2 cellular contexts compared by ENCODE assay signal in the genomic region with DNA sequence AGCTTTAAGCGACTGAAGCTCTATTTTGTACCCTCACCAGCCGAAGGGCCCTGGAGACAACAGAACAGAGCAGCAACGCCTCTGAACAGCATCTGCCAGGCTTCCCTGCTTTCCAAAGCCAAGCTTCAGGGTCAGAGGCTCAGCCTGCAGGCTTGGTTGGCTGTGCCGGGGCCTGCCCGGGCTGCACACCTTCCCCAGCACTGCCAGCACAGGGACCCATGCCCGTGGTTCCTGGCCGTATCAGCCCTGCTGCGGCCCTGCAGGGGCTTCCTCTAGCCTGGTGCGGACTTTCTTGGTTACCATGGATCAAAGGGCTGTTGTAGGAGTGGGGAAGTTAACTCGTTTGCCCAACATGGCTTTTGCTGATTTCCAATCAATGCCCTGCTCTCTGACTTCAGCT.
TF ChIP-seq lines count a peak whose summit lies in the region.

No MANE protein-coding gene starts in this region.

TF ChIP-seq in HepG2, 621 proteins besides CTCF, POLR2A, EP300 and RAD21:
- TF ChIP-seq, protein P1, sequence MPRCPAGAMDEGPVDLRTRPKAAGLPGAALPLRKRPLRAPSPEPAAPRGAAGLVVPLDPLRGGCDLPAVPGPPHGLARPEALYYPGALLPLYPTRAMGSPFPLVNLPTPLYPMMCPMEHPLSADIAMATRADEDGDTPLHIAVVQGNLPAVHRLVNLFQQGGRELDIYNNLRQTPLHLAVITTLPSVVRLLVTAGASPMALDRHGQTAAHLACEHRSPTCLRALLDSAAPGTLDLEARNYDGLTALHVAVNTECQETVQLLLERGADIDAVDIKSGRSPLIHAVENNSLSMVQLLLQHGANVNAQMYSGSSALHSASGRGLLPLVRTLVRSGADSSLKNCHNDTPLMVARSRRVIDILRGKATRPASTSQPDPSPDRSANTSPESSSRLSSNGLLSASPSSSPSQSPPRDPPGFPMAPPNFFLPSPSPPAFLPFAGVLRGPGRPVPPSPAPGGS (CRISPR knock-in tag; IDR thresholded peaks at IDR 0.05) = no peak
- TF ChIP-seq ETV5 (CRISPR knock-in tag; IDR thresholded peaks at IDR 0.05; ENCODE audit: borderline replicate concordance) = no peak
- TF ChIP-seq, protein P2, sequence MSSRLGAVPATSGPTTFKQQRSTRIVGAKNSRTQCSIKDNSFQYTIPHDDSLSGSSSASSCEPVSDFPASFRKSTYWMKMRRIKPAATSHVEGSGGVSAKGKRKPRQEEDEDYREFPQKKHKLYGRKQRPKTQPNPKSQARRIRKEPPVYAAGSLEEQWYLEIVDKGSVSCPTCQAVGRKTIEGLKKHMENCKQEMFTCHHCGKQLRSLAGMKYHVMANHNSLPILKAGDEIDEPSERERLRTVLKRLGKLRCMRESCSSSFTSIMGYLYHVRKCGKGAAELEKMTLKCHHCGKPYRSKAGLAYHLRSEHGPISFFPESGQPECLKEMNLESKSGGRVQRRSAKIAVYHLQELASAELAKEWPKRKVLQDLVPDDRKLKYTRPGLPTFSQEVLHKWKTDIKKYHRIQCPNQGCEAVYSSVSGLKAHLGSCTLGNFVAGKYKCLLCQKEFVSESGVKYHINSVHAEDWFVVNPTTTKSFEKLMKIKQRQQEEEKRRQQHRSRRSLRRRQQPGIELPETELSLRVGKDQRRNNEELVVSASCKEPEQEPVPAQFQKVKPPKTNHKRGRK (CRISPR knock-in tag; IDR thresholded peaks at IDR 0.05) = no peak
- TF ChIP-seq, protein P3, sequence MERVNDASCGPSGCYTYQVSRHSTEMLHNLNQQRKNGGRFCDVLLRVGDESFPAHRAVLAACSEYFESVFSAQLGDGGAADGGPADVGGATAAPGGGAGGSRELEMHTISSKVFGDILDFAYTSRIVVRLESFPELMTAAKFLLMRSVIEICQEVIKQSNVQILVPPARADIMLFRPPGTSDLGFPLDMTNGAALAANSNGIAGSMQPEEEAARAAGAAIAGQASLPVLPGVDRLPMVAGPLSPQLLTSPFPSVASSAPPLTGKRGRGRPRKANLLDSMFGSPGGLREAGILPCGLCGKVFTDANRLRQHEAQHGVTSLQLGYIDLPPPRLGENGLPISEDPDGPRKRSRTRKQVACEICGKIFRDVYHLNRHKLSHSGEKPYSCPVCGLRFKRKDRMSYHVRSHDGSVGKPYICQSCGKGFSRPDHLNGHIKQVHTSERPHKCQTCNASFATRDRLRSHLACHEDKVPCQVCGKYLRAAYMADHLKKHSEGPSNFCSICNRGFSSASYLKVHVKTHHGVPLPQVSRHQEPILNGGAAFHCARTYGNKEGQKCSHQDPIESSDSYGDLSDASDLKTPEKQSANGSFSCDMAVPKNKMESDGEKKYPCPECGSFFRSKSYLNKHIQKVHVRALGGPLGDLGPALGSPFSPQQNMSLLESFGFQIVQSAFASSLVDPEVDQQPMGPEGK (CRISPR knock-in tag; IDR thresholded peaks at IDR 0.05) = no peak
- TF ChIP-seq SRSF4 (IDR thresholded peaks at IDR 0.05; ENCODE audit: low read depth, low read length, poor library complexity, severe bottlenecking) = no peak
- TF ChIP-seq, protein P4, sequence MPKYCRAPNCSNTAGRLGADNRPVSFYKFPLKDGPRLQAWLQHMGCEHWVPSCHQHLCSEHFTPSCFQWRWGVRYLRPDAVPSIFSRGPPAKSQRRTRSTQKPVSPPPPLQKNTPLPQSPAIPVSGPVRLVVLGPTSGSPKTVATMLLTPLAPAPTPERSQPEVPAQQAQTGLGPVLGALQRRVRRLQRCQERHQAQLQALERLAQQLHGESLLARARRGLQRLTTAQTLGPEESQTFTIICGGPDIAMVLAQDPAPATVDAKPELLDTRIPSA (CRISPR knock-in tag; IDR thresholded peaks at IDR 0.05; ENCODE audit: borderline replicate concordance) = no peak
- no peak for TF ChIP-seq RBAK (CRISPR knock-in tag; IDR thresholded peaks at IDR 0.05)
- TF ChIP-seq ZNF224 (CRISPR knock-in tag; IDR thresholded peaks at IDR 0.05) = no peak
- TF ChIP-seq, protein P5, sequence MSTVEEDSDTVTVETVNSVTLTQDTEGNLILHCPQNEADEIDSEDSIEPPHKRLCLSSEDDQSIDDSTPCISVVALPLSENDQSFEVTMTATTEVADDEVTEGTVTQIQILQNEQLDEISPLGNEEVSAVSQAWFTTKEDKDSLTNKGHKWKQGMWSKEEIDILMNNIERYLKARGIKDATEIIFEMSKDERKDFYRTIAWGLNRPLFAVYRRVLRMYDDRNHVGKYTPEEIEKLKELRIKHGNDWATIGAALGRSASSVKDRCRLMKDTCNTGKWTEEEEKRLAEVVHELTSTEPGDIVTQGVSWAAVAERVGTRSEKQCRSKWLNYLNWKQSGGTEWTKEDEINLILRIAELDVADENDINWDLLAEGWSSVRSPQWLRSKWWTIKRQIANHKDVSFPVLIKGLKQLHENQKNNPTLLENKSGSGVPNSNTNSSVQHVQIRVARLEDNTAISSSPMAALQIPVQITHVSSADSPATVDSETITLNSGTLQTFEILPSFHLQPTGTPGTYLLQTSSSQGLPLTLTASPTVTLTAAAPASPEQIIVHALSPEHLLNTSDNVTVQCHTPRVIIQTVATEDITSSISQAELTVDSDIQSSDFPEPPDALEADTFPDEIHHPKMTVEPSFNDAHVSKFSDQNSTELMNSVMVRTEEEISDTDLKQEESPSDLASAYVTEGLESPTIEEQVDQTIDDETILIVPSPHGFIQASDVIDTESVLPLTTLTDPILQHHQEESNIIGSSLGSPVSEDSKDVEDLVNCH (CRISPR knock-in tag; IDR thresholded peaks at IDR 0.05) = no peak
- no peak for TF ChIP-seq ZNF841 (CRISPR knock-in tag; IDR thresholded peaks at IDR 0.05; ENCODE audit: borderline replicate concordance)
- TF ChIP-seq, protein P6, sequence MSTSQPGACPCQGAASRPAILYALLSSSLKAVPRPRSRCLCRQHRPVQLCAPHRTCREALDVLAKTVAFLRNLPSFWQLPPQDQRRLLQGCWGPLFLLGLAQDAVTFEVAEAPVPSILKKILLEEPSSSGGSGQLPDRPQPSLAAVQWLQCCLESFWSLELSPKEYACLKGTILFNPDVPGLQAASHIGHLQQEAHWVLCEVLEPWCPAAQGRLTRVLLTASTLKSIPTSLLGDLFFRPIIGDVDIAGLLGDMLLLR (CRISPR knock-in tag; IDR thresholded peaks at IDR 0.05) = no peak
TF ChIP-seq in HepG2: peak in this region for 0.

TF ChIP-seq in H1, 55 proteins besides CTCF, POLR2A, EP300 and RAD21:
- TF ChIP-seq HDAC6 (IDR thresholded peaks at IDR 0.05; ENCODE audit: low read depth, low read length) (no peak), CREB1 (IDR thresholded peaks at IDR 0.05) (no peak), KDM1A (IDR thresholded peaks at IDR 0.05; ENCODE audit: borderline replicate concordance, low read length) (no peak), CBX5 (IDR thresholded peaks at IDR 0.05; ENCODE audit: low read depth, low read length) (no peak), CBX8 (IDR thresholded peaks at IDR 0.05; ENCODE audit: borderline replicate concordance, low read depth, low read length) (no peak), KDM4A (IDR thresholded peaks at IDR 0.05; ENCODE audit: low read depth, low read length, severe bottlenecking) (no peak), YY1 (IDR thresholded peaks at IDR 0.05; ENCODE audit: low read depth, low read length) (no peak), JUND (IDR thresholded peaks at IDR 0.05; ENCODE audit: low read length) (no peak), SIX5 (IDR thresholded peaks at IDR 0.05; ENCODE audit: low read depth, low read length) (no peak), NRF1 (IDR thresholded peaks at IDR 0.05; ENCODE audit: low read depth, low read length) (no peak), TAF1 (IDR thresholded peaks at IDR 0.05; ENCODE audit: low read depth, low read length) (no peak), RFX5 (IDR thresholded peaks at IDR 0.05; ENCODE audit: borderline replicate concordance, low read depth, low read length) (no peak), SAP30 (IDR thresholded peaks at IDR 0.05; ENCODE audit: insufficient read depth, insufficient replicate concordance, low read length) (no peak), TAF7 (optimal IDR thresholded peaks at IDR 0.05; ENCODE audit: borderline replicate concordance, low read depth, low read length) (no peak), EGR1 (IDR thresholded peaks at IDR 0.05; ENCODE audit: borderline replicate concordance, low read depth, low read length) (no peak), KDM5A (IDR thresholded peaks at IDR 0.05; ENCODE audit: low read length) (no peak), ASH2L (IDR thresholded peaks at IDR 0.05; ENCODE audit: low read length) (no peak)
- TF ChIP-seq, protein P7, sequence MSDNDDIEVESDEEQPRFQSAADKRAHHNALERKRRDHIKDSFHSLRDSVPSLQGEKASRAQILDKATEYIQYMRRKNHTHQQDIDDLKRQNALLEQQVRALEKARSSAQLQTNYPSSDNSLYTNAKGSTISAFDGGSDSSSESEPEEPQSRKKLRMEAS (IDR thresholded peaks at IDR 0.05) = no peak
- TF ChIP-seq, protein P8, sequence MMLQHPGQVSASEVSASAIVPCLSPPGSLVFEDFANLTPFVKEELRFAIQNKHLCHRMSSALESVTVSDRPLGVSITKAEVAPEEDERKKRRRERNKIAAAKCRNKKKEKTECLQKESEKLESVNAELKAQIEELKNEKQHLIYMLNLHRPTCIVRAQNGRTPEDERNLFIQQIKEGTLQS (IDR thresholded peaks at IDR 0.05; ENCODE audit: insufficient read depth, low read depth, low read length) = no peak
- TF ChIP-seq, protein P9, sequence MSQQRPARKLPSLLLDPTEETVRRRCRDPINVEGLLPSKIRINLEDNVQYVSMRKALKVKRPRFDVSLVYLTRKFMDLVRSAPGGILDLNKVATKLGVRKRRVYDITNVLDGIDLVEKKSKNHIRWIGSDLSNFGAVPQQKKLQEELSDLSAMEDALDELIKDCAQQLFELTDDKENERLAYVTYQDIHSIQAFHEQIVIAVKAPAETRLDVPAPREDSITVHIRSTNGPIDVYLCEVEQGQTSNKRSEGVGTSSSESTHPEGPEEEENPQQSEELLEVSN (IDR thresholded peaks at IDR 0.05) = no peak
